Comparison of ENCODE assay signal across 37 cellular contexts in the genomic region with DNA sequence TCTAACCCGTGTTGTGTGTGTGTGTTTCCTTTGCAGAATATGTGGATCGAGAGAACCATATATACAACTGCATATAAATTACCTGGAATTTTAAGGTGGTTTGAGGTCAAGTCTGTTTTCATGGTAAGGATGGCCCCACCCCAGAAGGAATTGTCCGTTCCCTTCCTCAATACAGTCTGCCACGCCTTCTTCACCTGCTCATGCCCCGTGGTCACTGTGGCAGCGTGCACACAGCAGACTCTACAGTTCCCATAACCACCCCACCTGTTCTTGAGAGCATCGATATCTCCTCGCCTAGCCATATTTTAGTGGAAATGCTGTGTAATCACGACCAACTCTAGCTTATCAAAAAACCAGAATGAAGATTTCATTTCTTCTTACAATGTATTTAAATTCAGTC.
"Had no signal": no experiment of that assay in that cellular context is flagged by ENCODE, and none has a peak within 500 bp of the region (broad histone marks: within the 10 kb centered on the region; RNA-seq: fewer than 3 reads in every experiment).

No MANE protein-coding gene starts in this region.

- ATAC-seq: activated CD8-positive, alpha-beta T cell treated with anti-CD3 and anti-CD28 coated beads for 36 hours; activated naive CD8-positive, alpha-beta T cell treated with anti-CD3 and anti-CD28 coated beads, Interleukin-2, amount 50 U/mL, for 24 hours; activated T-cell treated with anti-CD3 and anti-CD28 coated beads, Interleukin-2, amount 50 U/mL, for 4 hours; activated T-cell treated with anti-CD3 and anti-CD28 coated beads, Interleukin-2, amount 50 U/mL, for 72 hours; activated T-helper 17 cell treated with anti-CD3 and anti-CD28 coated beads, Interleukin-2, amount 50 U/mL, for 72 hours had no signal

- H3K27ac ChIP-seq: ascending aorta, cardiac muscle cell, VCaP had no signal

- H3K4me3 ChIP-seq: ascending aorta, cardiac muscle cell had no signal

- H3K27ac Mint-ChIP-seq: activated B cell treated with CpG ODN at 0.5 μM for 24 hours; activated CD4-positive, alpha-beta memory T cell treated with anti-CD3 and anti-CD28 coated beads for 36 hours; activated CD4-positive, alpha-beta T cell treated with anti-CD3 and anti-CD28 coated beads, Interleukin-2, amount 10 ng/mL, durations not matched to agents 24 days and 14 days; activated CD8-positive, alpha-beta T cell treated with anti-CD3 and anti-CD28 coated beads for 36 hours; activated naive CD4-positive, alpha-beta T cell treated with anti-CD3 and anti-CD28 coated beads, Interleukin-2, amount 10 ng/mL, durations not matched to agents 7 days and 5 days; activated naive CD4-positive, alpha-beta T cell treated with anti-CD3 and anti-CD28 coated beads, Interleukin-2, amount 50 U/mL, for 24 hours; activated naive CD8-positive, alpha-beta T cell; activated naive CD8-positive, alpha-beta T cell treated with anti-CD3 and anti-CD28 coated beads, Interleukin-2, amount 10 ng/mL, durations not matched to agents 7 days and 5 days; activated naive CD8-positive, alpha-beta T cell treated with anti-CD3 and anti-CD28 coated beads, Interleukin-2, amount 50 U/mL, for 24 hours; activated T-cell treated with anti-CD3 and anti-CD28 coated beads, Interleukin-2, amount 50 U/mL, for 72 hours; activated T-helper 1 cell treated with anti-CD3 and anti-CD28 coated beads, Interleukin-12 subunit alpha, Interleukin-12 subunit beta, Interleukin-2, Interleukin-4 antibody, amounts not matched to agents 30 ng/mL and 10 ng/mL and 1 ng/mL, durations not matched to agents 14 hours and 24 hours and 36 hours; activated T-helper 17 cell treated with anti-CD3 and anti-CD28 coated beads, Interleukin-2, amount 50 U/mL, for 72 hours; brain; T-helper 1 cell treated with Interleukin-12 subunit alpha and Interleukin-12 subunit beta and Interleukin-4 antibody, amounts not matched to agents 30 μg/mL and 1 μg/mL, for 36 hours; T-helper 2 cell treated with Interferon-gamma antibody and Interleukin-4, amounts not matched to agents 5 μg/mL and 100 μg/mL, for 36 hours had no signal

- H3K36me3 ChIP-seq: cardiac muscle cell had no signal

- H3K4me1 ChIP-seq: ascending aorta had no signal

- H3K4me1 Mint-ChIP-seq: activated B cell treated with CpG ODN at 0.5 μM for 24 hours; activated CD4-positive, alpha-beta T cell treated with anti-CD3 and anti-CD28 coated beads, Interleukin-2, amount 10 ng/mL, durations not matched to agents 24 days and 14 days; activated naive CD4-positive, alpha-beta T cell treated with anti-CD3 and anti-CD28 coated beads, Interleukin-2, amount 10 ng/mL, durations not matched to agents 7 days and 5 days; activated naive CD4-positive, alpha-beta T cell treated with anti-CD3 and anti-CD28 coated beads, Interleukin-2, amount 50 U/mL, for 24 hours; activated naive CD8-positive, alpha-beta T cell treated with anti-CD3 and anti-CD28 coated beads, Interleukin-2, amount 10 ng/mL, durations not matched to agents 7 days and 5 days; activated naive CD8-positive, alpha-beta T cell treated with anti-CD3 and anti-CD28 coated beads, Interleukin-2, amount 50 U/mL, for 24 hours; activated T-helper 17 cell treated with anti-CD3 and anti-CD28 coated beads, Interleukin-2, amount 50 U/mL, for 72 hours; central memory CD8-positive, alpha-beta T cell had no signal

- H3K36me3 Mint-ChIP-seq: activated CD4-positive, alpha-beta memory T cell treated with anti-CD3 and anti-CD28 coated beads for 36 hours; activated naive CD4-positive, alpha-beta T cell treated with anti-CD3 and anti-CD28 coated beads, Interleukin-2, amount 10 ng/mL, durations not matched to agents 7 days and 5 days; activated naive CD4-positive, alpha-beta T cell treated with anti-CD3 and anti-CD28 coated beads, Interleukin-2, amount 50 U/mL, for 24 hours; activated naive CD8-positive, alpha-beta T cell; activated naive CD8-positive, alpha-beta T cell treated with anti-CD3 and anti-CD28 coated beads, Interleukin-2, amount 10 ng/mL, durations not matched to agents 7 days and 5 days had no signal

- H3K27me3 ChIP-seq: ascending aorta, cardiac muscle cell had no signal

- DNase-seq: activated B cell treated with CpG ODN at 0.5 μM for 24 hours; activated CD4-positive, alpha-beta memory T cell treated with anti-CD3 and anti-CD28 coated beads for 36 hours; activated CD4-positive, alpha-beta T cell treated with anti-CD3 and anti-CD28 coated beads for 4 hours; activated CD4-positive, alpha-beta T cell treated with anti-CD3 and anti-CD28 coated beads, Interleukin-2, amount 10 ng/mL, durations not matched to agents 24 days and 14 days; activated CD4-positive, alpha-beta T cell treated with anti-CD3 and anti-CD28 coated beads, Interleukin-2, amount 50 U/mL, for 1 hour; activated CD4-positive, alpha-beta T cell treated with anti-CD3 and anti-CD28 coated beads, Interleukin-2, amount 50 U/mL, for 4 hours; activated CD4-positive, CD25-positive, alpha-beta regulatory T cell treated with anti-CD3 and anti-CD28 coated beads, Interleukin-2, amount 50 U/mL, for 72 hours; activated CD8-positive, alpha-beta memory T cell treated with anti-CD3 and anti-CD28 coated beads, Interleukin-2, amount 50 U/mL, for 4 hours; activated CD8-positive, alpha-beta T cell treated with anti-CD3 and anti-CD28 coated beads for 36 hours; activated effector memory CD4-positive, alpha-beta T cell treated with anti-CD3 and anti-CD28 coated beads, Interleukin-2, amount 50 U/mL, for 16 hours; activated gamma-delta T cell treated with Interleukin-2 at 50 U/mL for 16 hours; activated naive CD4-positive, alpha-beta T cell treated with anti-CD3 and anti-CD28 coated beads, Interleukin-2, amount 10 ng/mL, durations not matched to agents 7 days and 5 days; activated naive CD4-positive, alpha-beta T cell treated with Interleukin-2 at 50 U/mL for 16 hours; activated naive CD8-positive, alpha-beta T cell treated with anti-CD3 and anti-CD28 coated beads, Interleukin-2, amount 10 ng/mL, durations not matched to agents 7 days and 5 days; activated naive CD8-positive, alpha-beta T cell treated with anti-CD3 and anti-CD28 coated beads, Interleukin-2, amount 50 U/mL, for 24 hours; activated T-cell treated with anti-CD3 and anti-CD28 coated beads for 4 hours; activated T-cell treated with anti-CD3 and anti-CD28 coated beads, Interleukin-2, amount 50 U/mL, for 1 hour; activated T-cell treated with anti-CD3 and anti-CD28 coated beads, Interleukin-2, amount 50 U/mL, for 4 hours; activated T-cell treated with anti-CD3 and anti-CD28 coated beads, Interleukin-2, amount 50 U/mL, for 72 hours; amygdala; anterior cingulate cortex; caudate nucleus; cerebellar nuclear complex; T-helper 1 cell; T-helper 2 cell; T-helper 9 cell had no signal

- H3K9me3 ChIP-seq: ascending aorta had no signal

- H3K27me3 Mint-ChIP-seq: activated B cell treated with CpG ODN at 0.5 μM for 24 hours; activated CD4-positive, alpha-beta memory T cell treated with anti-CD3 and anti-CD28 coated beads for 36 hours; activated CD4-positive, alpha-beta T cell treated with anti-CD3 and anti-CD28 coated beads, Interleukin-2, amount 10 ng/mL, durations not matched to agents 24 days and 14 days; activated CD8-positive, alpha-beta T cell treated with anti-CD3 and anti-CD28 coated beads for 36 hours; activated naive CD4-positive, alpha-beta T cell treated with anti-CD3 and anti-CD28 coated beads, Interleukin-2, amount 10 ng/mL, durations not matched to agents 7 days and 5 days; activated naive CD4-positive, alpha-beta T cell treated with anti-CD3 and anti-CD28 coated beads, Interleukin-2, amount 50 U/mL, for 24 hours; activated naive CD8-positive, alpha-beta T cell; activated naive CD8-positive, alpha-beta T cell treated with anti-CD3 and anti-CD28 coated beads, Interleukin-2, amount 10 ng/mL, durations not matched to agents 7 days and 5 days; activated naive CD8-positive, alpha-beta T cell treated with anti-CD3 and anti-CD28 coated beads, Interleukin-2, amount 50 U/mL, for 24 hours; activated T-helper 17 cell treated with anti-CD3 and anti-CD28 coated beads, Interleukin-2, amount 50 U/mL, for 72 hours; brain; central memory CD8-positive, alpha-beta T cell had no signal

- H3K4me3 Mint-ChIP-seq: activated B cell treated with CpG ODN at 0.5 μM for 24 hours; activated CD4-positive, alpha-beta memory T cell treated with anti-CD3 and anti-CD28 coated beads for 36 hours; activated CD4-positive, alpha-beta T cell treated with anti-CD3 and anti-CD28 coated beads, Interleukin-2, amount 10 ng/mL, durations not matched to agents 24 days and 14 days; activated CD8-positive, alpha-beta T cell treated with anti-CD3 and anti-CD28 coated beads for 36 hours; activated naive CD4-positive, alpha-beta T cell treated with anti-CD3 and anti-CD28 coated beads, Interleukin-2, amount 10 ng/mL, durations not matched to agents 7 days and 5 days; activated naive CD4-positive, alpha-beta T cell treated with anti-CD3 and anti-CD28 coated beads, Interleukin-2, amount 50 U/mL, for 24 hours; activated naive CD8-positive, alpha-beta T cell; activated naive CD8-positive, alpha-beta T cell treated with anti-CD3 and anti-CD28 coated beads, Interleukin-2, amount 10 ng/mL, durations not matched to agents 7 days and 5 days; activated naive CD8-positive, alpha-beta T cell treated with anti-CD3 and anti-CD28 coated beads, Interleukin-2, amount 50 U/mL, for 24 hours; activated T-cell treated with anti-CD3 and anti-CD28 coated beads, Interleukin-2, amount 50 U/mL, for 4 hours; activated T-cell treated with anti-CD3 and anti-CD28 coated beads, Interleukin-2, amount 50 U/mL, for 72 hours; activated T-helper 1 cell treated with anti-CD3 and anti-CD28 coated beads, Interleukin-12 subunit alpha, Interleukin-12 subunit beta, Interleukin-2, Interleukin-4 antibody, amounts not matched to agents 30 ng/mL and 10 ng/mL and 1 ng/mL, durations not matched to agents 14 hours and 24 hours and 36 hours; activated T-helper 17 cell treated with anti-CD3 and anti-CD28 coated beads, Interleukin-2, amount 50 U/mL, for 72 hours; brain; central memory CD8-positive, alpha-beta T cell; T-helper 1 cell treated with Interleukin-12 subunit alpha and Interleukin-12 subunit beta and Interleukin-4 antibody, amounts not matched to agents 30 μg/mL and 1 μg/mL, for 36 hours; T-helper 2 cell treated with Interferon-gamma antibody and Interleukin-4, amounts not matched to agents 5 μg/mL and 100 μg/mL, for 36 hours had no signal

- H3K9me3 Mint-ChIP-seq: activated B cell treated with CpG ODN at 0.5 μM for 24 hours; activated CD4-positive, alpha-beta memory T cell treated with anti-CD3 and anti-CD28 coated beads for 36 hours; activated CD4-positive, alpha-beta T cell treated with anti-CD3 and anti-CD28 coated beads, Interleukin-2, amount 10 ng/mL, durations not matched to agents 24 days and 14 days; activated CD8-positive, alpha-beta T cell treated with anti-CD3 and anti-CD28 coated beads for 36 hours; activated naive CD4-positive, alpha-beta T cell treated with anti-CD3 and anti-CD28 coated beads, Interleukin-2, amount 10 ng/mL, durations not matched to agents 7 days and 5 days; activated naive CD4-positive, alpha-beta T cell treated with anti-CD3 and anti-CD28 coated beads, Interleukin-2, amount 50 U/mL, for 24 hours; activated naive CD8-positive, alpha-beta T cell treated with anti-CD3 and anti-CD28 coated beads, Interleukin-2, amount 10 ng/mL, durations not matched to agents 7 days and 5 days; activated naive CD8-positive, alpha-beta T cell treated with anti-CD3 and anti-CD28 coated beads, Interleukin-2, amount 50 U/mL, for 24 hours; activated T-cell treated with anti-CD3 and anti-CD28 coated beads, Interleukin-2, amount 50 U/mL, for 4 hours; activated T-cell treated with anti-CD3 and anti-CD28 coated beads, Interleukin-2, amount 50 U/mL, for 72 hours; activated T-helper 1 cell treated with anti-CD3 and anti-CD28 coated beads, Interleukin-12 subunit alpha, Interleukin-12 subunit beta, Interleukin-2, Interleukin-4 antibody, amounts not matched to agents 30 ng/mL and 10 ng/mL and 1 ng/mL, durations not matched to agents 14 hours and 24 hours and 36 hours; activated T-helper 17 cell treated with anti-CD3 and anti-CD28 coated beads, Interleukin-2, amount 50 U/mL, for 72 hours; brain; central memory CD8-positive, alpha-beta T cell; T-helper 1 cell treated with Interleukin-12 subunit alpha and Interleukin-12 subunit beta and Interleukin-4 antibody, amounts not matched to agents 30 μg/mL and 1 μg/mL, for 36 hours; T-helper 2 cell treated with Interferon-gamma antibody and Interleukin-4, amounts not matched to agents 5 μg/mL and 100 μg/mL, for 36 hours had no signal
